Comparison of ENCODE assay signal across 20 cellular contexts in genomic region chr13:68535329-68535728, GRCh38.
DNase-seq lines count a peak whose midpoint lies in the region; ATAC-seq lines count a peak whose summit lies in the region.
"Had no signal": no experiment of that assay in that cellular context is flagged by ENCODE, and none has a peak within 500 bp of the region (broad histone marks: within the 10 kb centered on the region; RNA-seq: fewer than 3 reads in every experiment).

No MANE protein-coding gene starts in this region.

- no peak overlapping the region for H3K18ac ChIP-seq in mesendoderm (ENCODE audit: low read length)

- no peaks in the 10 kb centered on the region for H3K79me2 ChIP-seq in mesendoderm (ENCODE audit: control insufficient read depth, insufficient read depth, low read length)

- WGBS in mesendoderm (ENCODE audit: extremely low coverage, insufficient coverage, low lambda C conversion rate) = 100% methylated on average over 1 of the region's 1 CpG

- H3K27me3 ChIP-seq in mesendoderm (ENCODE audit: insufficient read depth, low read length, poor library complexity) = no peaks in the 10 kb centered on the region
- H3K27me3 ChIP-seq: BLaER1 treated with 17β-estradiol and CSF1 and Interleukin-3, amounts not matched to agents 10 nM and 100 nM had no signal

- no peak overlapping the region for H3K4me3 Mint-ChIP-seq in T-helper 2 cell treated with Interferon-gamma antibody and Interleukin-4, amounts not matched to agents 5 μg/mL and 100 μg/mL, for 36 hours
- H3K4me3 Mint-ChIP-seq: activated CD8-positive, alpha-beta T cell treated with anti-CD3 and anti-CD28 coated beads, Interleukin-2, amount 10 ng/mL, durations not matched to agents 7 days and 5 days; endodermal cell; naive thymus-derived CD8-positive, alpha-beta T cell had no signal

- no peaks in the 10 kb centered on the region for H3K36me3 Mint-ChIP-seq in T-helper 2 cell treated with Interferon-gamma antibody and Interleukin-4, amounts not matched to agents 5 μg/mL and 100 μg/mL, for 36 hours (ENCODE audit: low read depth)
- H3K36me3 Mint-ChIP-seq: naive thymus-derived CD8-positive, alpha-beta T cell had no signal

- H3K4me1 Mint-ChIP-seq in T-helper 2 cell treated with Interferon-gamma antibody and Interleukin-4, amounts not matched to agents 5 μg/mL and 100 μg/mL, for 36 hours (ENCODE audit: low read depth) = no peaks in the 10 kb centered on the region
- H3K4me1 Mint-ChIP-seq: naive thymus-derived CD8-positive, alpha-beta T cell had no signal

- H3K79me1 ChIP-seq in mesendoderm (ENCODE audit: low read length) = no peaks in the 10 kb centered on the region

- H3K9ac ChIP-seq in mesendoderm (ENCODE audit: low read length) = no peak overlapping the region
- H3K9ac ChIP-seq: BLaER1 treated with 17β-estradiol and CSF1 and Interleukin-3, amounts not matched to agents 10 nM and 100 nM had no signal

- H3K27me3 Mint-ChIP-seq in T-helper 2 cell treated with Interferon-gamma antibody and Interleukin-4, amounts not matched to agents 5 μg/mL and 100 μg/mL, for 36 hours (ENCODE audit: low read depth) = no peaks in the 10 kb centered on the region
- H3K27me3 Mint-ChIP-seq: naive thymus-derived CD8-positive, alpha-beta T cell had no signal

- H3K36me3 ChIP-seq in mesendoderm (ENCODE audit: control insufficient read depth, insufficient read depth, low read length) = no peaks in the 10 kb centered on the region
- H3K36me3 ChIP-seq: BLaER1 treated with 17β-estradiol and CSF1 and Interleukin-3, amounts not matched to agents 10 nM and 100 nM had no signal

- H3K56ac ChIP-seq in mesendoderm (ENCODE audit: low read length) = no peak overlapping the region

- H3K9me3 Mint-ChIP-seq in T-helper 2 cell treated with Interferon-gamma antibody and Interleukin-4, amounts not matched to agents 5 μg/mL and 100 μg/mL, for 36 hours = peaks cover 34% of the 10 kb centered on the region
- H3K9me3 Mint-ChIP-seq: endodermal cell had no signal

- no peak overlapping the region for H3K23ac ChIP-seq in mesendoderm (ENCODE audit: low read length)

- DNase-seq in mesendoderm = peak; percentile 28
- no peak for DNase-seq in epidermal melanocyte (ENCODE audit: insufficient read length, low spot score)
- no peak for DNase-seq in T-helper 2 cell treated with Interferon-gamma antibody and Interleukin-4, amounts not matched to agents 5 μg/mL and 100 μg/mL, for 36 hours (ENCODE audit: low spot score)
- no peak for DNase-seq in AG08395 (ENCODE audit: low spot score)
- DNase-seq in AG08396 (ENCODE audit: low spot score) = no peak
- DNase-seq: activated CD8-positive, alpha-beta T cell treated with anti-CD3 and anti-CD28 coated beads, Interleukin-2, amount 10 ng/mL, durations not matched to agents 7 days and 5 days; amniotic stem cell; DMS153; endodermal cell; naive thymus-derived CD8-positive, alpha-beta T cell; NCI-H146; PC-3; stimulated activated CD4-positive, alpha-beta T cell treated with anti-CD3 and anti-CD28 coated beads, Interleukin-12 subunit alpha, Interleukin-12 subunit beta, amount 100 ng/mL, for 4 hours had no signal

- H2BK120ac ChIP-seq in mesendoderm (ENCODE audit: low read depth, low read length) = no peak overlapping the region

- H3K4me1 ChIP-seq in mesendoderm (ENCODE audit: control insufficient read depth, low read depth, low read length) = no peaks in the 10 kb centered on the region
- H3K4me1 ChIP-seq: BLaER1 treated with 17β-estradiol and CSF1 and Interleukin-3, amounts not matched to agents 10 nM and 100 nM had no signal

- no peak overlapping the region for H4K5ac ChIP-seq in mesendoderm (ENCODE audit: low read length)

- H4K8ac ChIP-seq in mesendoderm (ENCODE audit: low read depth, low read length) = no peak overlapping the region

- no peak overlapping the region for H3K4me3 ChIP-seq in mesendoderm (ENCODE audit: low read length)
- H3K4me3 ChIP-seq: BLaER1 treated with 17β-estradiol and CSF1 and Interleukin-3, amounts not matched to agents 10 nM and 100 nM; SK-N-MC had no signal

- H3K27ac Mint-ChIP-seq in T-helper 2 cell treated with Interferon-gamma antibody and Interleukin-4, amounts not matched to agents 5 μg/mL and 100 μg/mL, for 36 hours = no peak overlapping the region
- H3K27ac Mint-ChIP-seq: activated CD8-positive, alpha-beta T cell treated with anti-CD3 and anti-CD28 coated beads, Interleukin-2, amount 10 ng/mL, durations not matched to agents 7 days and 5 days; activated T-helper 2 cell treated with anti-CD3 and anti-CD28 coated beads, Interferon-gamma antibody, Interleukin-2, Interleukin-4, amounts not matched to agents 10 μg/mL and 5 μg/mL and 100 μg/mL, durations not matched to agents 14 hours and 24 hours and 36 hours; endodermal cell; naive thymus-derived CD8-positive, alpha-beta T cell had no signal

- peak; percentile 62 for ATAC-seq in GM19351 (IDR thresholded peaks at IDR 0.05; ENCODE audit: unreplicated experiment)
- ATAC-seq in GM21825 (IDR thresholded peaks at IDR 0.05; ENCODE audit: unreplicated experiment) = peak; percentile 77
- peak; percentile 86 for ATAC-seq in HG03175 (IDR thresholded peaks at IDR 0.05; ENCODE audit: unreplicated experiment)
- ATAC-seq: activated CD8-positive, alpha-beta T cell treated with anti-CD3 and anti-CD28 coated beads, Interleukin-2, amount 10 ng/mL, durations not matched to agents 7 days and 5 days; HCT116; naive thymus-derived CD8-positive, alpha-beta T cell; PC-3 had no signal

- H2BK5ac ChIP-seq in mesendoderm (ENCODE audit: low read length) = no peak overlapping the region

- no peak overlapping the region for H3K4ac ChIP-seq in mesendoderm (ENCODE audit: low read depth, low read length)

- no peak overlapping the region for H3K27ac ChIP-seq in mesendoderm (ENCODE audit: low read depth, low read length)
- H3K27ac ChIP-seq: BLaER1 treated with 17β-estradiol and CSF1 and Interleukin-3, amounts not matched to agents 10 nM and 100 nM; SK-N-MC had no signal

- no peak overlapping the region for H2BK15ac ChIP-seq in mesendoderm (replicated peaks; ENCODE audit: low read depth)

- no peak overlapping the region for H3K4me2 ChIP-seq in mesendoderm (ENCODE audit: low read length)
- H3K4me2 ChIP-seq: BLaER1 treated with 17β-estradiol and CSF1 and Interleukin-3, amounts not matched to agents 10 nM and 100 nM had no signal

- no peak overlapping the region for H2AK5ac ChIP-seq in mesendoderm (ENCODE audit: low read length)
